Comparison of ENCODE assay signal across 1 cellular context in the genomic region with DNA sequence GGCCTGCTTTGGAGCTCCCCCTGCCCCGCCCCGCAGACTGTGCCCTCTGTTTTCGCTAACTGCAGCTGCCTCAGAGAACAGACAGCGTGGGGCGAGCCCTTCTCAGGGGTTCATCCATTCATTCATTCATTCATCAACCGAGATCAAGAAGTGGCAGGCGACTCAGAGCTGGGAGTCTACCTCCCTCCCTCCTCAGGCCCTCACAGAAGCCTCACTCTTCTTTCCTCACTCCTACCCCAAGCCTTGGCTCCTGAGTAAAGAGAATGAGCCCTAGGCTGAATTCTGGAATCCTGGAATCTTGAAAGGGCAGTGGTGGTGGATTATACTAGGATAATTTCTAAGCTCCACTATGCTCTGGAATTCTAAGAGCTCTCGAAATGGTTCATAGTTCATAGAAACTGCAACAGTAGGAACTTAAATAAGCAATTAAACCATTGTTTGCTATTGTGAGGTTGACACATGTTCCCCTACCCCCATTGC.
TF ChIP-seq lines count a peak whose summit lies in the region.

No MANE protein-coding gene starts in this region.

TF ChIP-seq in K562, 482 proteins besides CTCF, POLR2A, EP300 and RAD21:
- no peak for TF ChIP-seq GATAD2B (IDR thresholded peaks at IDR 0.05; ENCODE audit: borderline replicate concordance)
- peak; percentile 42; the same call in 1 of the 2 replicates for TF ChIP-seq ZNF24 (IDR thresholded peaks at IDR 0.05)
